ENCODE assay signal across 11 cellular contexts in genomic region chr16:68645494-68646388, GRCh38. TPM values are rescaled to one million over a fixed set of nuclear protein-coding genes. Genes with fewer than 3 reads are reported as not detected.
DNase-seq lines count a peak whose midpoint lies in the region; TF ChIP-seq lines count a peak whose summit lies in the region.
"Had no signal": no experiment of that assay in that cellular context is flagged by ENCODE, and none has a peak within 500 bp of the region (broad histone marks: within the 10 kb centered on the region; RNA-seq: fewer than 3 reads in every experiment).

No MANE protein-coding gene starts in this region.

- H3K27ac ChIP-seq in SJCRH30 (peak overlapping the region; percentile 94), smooth muscle cell (ENCODE audit: low read depth) (no peak overlapping the region), WERI-Rb-1 (no peak overlapping the region)
- H3K27ac ChIP-seq: neutrophil had no signal

- no peak overlapping the region for H3K9ac ChIP-seq in smooth muscle cell (ENCODE audit: low read depth)

- H3K79me2 ChIP-seq in smooth muscle cell (ENCODE audit: low read depth): peaks cover 6% of the 10 kb centered on the region

- H3K27me3 ChIP-seq in SJCRH30: no peaks in the 10 kb centered on the region
- H3K27me3 ChIP-seq in smooth muscle cell (ENCODE audit: low read depth): no peaks in the 10 kb centered on the region
- H3K27me3 ChIP-seq in WERI-Rb-1 (ENCODE audit: insufficient read depth, low read depth, severe bottlenecking): no peaks in the 10 kb centered on the region

- no peaks in the 10 kb centered on the region for H3K9me3 ChIP-seq in SJCRH30 (replicated peaks)
- H3K9me3 ChIP-seq in smooth muscle cell (replicated peaks; ENCODE audit: low read depth): no peaks in the 10 kb centered on the region
- no peaks in the 10 kb centered on the region for H3K9me3 ChIP-seq in WERI-Rb-1 (ENCODE audit: severe bottlenecking)
- H3K9me3 ChIP-seq: neutrophil had no signal

- peaks cover 4% of the 10 kb centered on the region for H3F3A ChIP-seq in smooth muscle cell (ENCODE audit: low read depth)

- no peak for TF ChIP-seq CTCF in smooth muscle cell (IDR thresholded peaks at IDR 0.05; ENCODE audit: borderline replicate concordance, insufficient read depth, poor library complexity, severe bottlenecking)
- no peak for TF ChIP-seq CTCF in WERI-Rb-1 (IDR thresholded peaks at IDR 0.05; ENCODE audit: low read depth, low read length)

- DNase-seq in NCI-H748 (lab: John Stamatoyannopoulos, UW; ENCODE audit: unreplicated experiment) (peak; percentile 48), NCI-H748 treated with DMSO at 0.1 percent for 48 hours (lab: John Stamatoyannopoulos, UW) (no peak), SJCRH30 (peak; percentile 63 to 67), smooth muscle cell (lab: John Stamatoyannopoulos, UW; ENCODE audit: unreplicated experiment) (no peak), WERI-Rb-1 (no peak), NCI-H1436 treated with DMSO at 0.1 percent for 48 hours (lab: John Stamatoyannopoulos, UW) (no peak)
- no peak for DNase-seq in stimulated activated naive CD4-positive, alpha-beta T cell treated with Interleukin-2 at 50 U/mL for 16 hours (lab: John Stamatoyannopoulos, UW)
- DNase-seq: MV-4-11 had no signal

- H2AFZ ChIP-seq in smooth muscle cell (ENCODE audit: low read depth): peak overlapping the region; percentile 10

- H4K20me1 ChIP-seq in smooth muscle cell (ENCODE audit: low read depth): no peaks in the 10 kb centered on the region

- H3K36me3 ChIP-seq in SJCRH30 (no peaks in the 10 kb centered on the region), smooth muscle cell (ENCODE audit: low read depth) (no peaks in the 10 kb centered on the region), WERI-Rb-1 (no peaks in the 10 kb centered on the region)
- H3K36me3 ChIP-seq: neutrophil had no signal

- WGBS in smooth muscle cell (ENCODE audit: low lambda C conversion rate): under 1% methylated on average over 62 of the region's 66 CpGs

- H3K4me3 ChIP-seq in SJCRH30 (peak overlapping the region; percentile 80), iPS-11a (ENCODE audit: low read depth, low read length) (peak overlapping the region; percentile 86), smooth muscle cell (peak overlapping the region; percentile 58), WERI-Rb-1 (ENCODE audit: low read depth, low read length) (no peak overlapping the region)

- H3K4me2 ChIP-seq in smooth muscle cell: peak overlapping the region; percentile 90

- H3K4me1 ChIP-seq in SJCRH30 (no peaks in the 10 kb centered on the region), smooth muscle cell (ENCODE audit: low read depth) (peaks cover 29% of the 10 kb centered on the region)

RNA-seq across cellular contexts. Expression of gene CDH3, which starts 0.6 kb away (rescaled TPM):
- total RNA-seq in SJCRH30 (2014; rRNA removed; shearing (Covaris generic)): 12.0 and 13.3 TPM in 2 replicates
- total RNA-seq in smooth muscle cell: 66.8 and 78.2 TPM in 2 replicates
- 18.9 and 77.6 TPM in 2 replicates for polyA plus RNA-seq in smooth muscle cell
- polyA plus RNA-seq: CD4-positive, alpha-beta memory T cell had no signal

Comparison
In these comparisons a context has a peak if more than half of its experiments do, and no peak if none do; other contexts are left out.
1. DNase-seq: peak in NCI-H748 (single experiment) and SJCRH30 (2 of 2); none in NCI-H748 treated with DMSO at 0.1 percent for 48 hours (single experiment), smooth muscle cell (single experiment), WERI-Rb-1 (single experiment), NCI-H1436 treated with DMSO at 0.1 percent for 48 hours (single experiment) and stimulated activated naive CD4-positive, alpha-beta T cell treated with Interleukin-2 at 50 U/mL for 16 hours (single experiment).